In the genomic region with DNA sequence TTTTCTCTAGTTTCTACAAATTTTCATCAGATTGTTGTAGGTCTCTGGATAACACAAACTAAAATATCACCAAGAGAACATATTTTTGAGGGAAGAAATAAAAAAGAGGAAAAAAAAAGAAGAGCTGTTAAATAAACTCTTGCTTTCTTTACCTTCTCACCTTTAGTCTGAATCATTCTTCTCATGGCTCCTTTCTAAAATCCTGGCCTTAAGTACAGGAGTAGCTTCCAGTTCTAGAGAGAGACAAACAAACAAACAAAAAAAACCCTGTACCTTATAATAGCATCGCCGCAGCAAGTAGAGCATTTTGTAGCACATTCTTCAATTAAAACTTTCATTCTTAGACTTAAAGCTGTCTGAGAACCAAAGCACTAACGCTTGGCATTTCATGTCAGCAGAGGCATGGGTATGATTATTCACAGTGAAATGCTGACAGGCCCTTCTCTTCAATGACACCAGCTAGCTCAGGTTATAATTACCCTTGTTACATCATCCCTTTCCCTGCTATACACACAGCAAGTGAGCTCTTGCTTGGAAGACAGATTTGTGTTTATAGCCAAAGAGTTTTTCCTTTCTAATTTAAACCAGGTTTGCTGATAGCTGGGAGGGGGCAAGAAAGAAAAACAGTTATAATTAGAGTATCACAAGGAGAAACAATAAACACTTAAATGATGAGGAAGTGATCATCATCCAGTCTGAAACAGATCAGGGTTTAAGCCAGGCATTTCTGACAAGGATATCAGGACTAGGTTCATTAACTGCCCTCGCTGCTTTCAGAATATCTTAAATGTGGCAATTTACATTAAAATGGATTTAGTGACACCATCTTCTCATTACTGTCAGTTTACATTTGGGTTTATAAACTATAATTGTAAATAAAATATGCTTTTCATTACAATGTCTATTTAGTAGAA, we compare ENCODE assay signal across 1 cellular context.
TF ChIP-seq lines count a peak whose summit lies in the region.

No MANE protein-coding gene starts in this region.

TF ChIP-seq in HEK293, 187 proteins besides CTCF, POLR2A, EP300 and RAD21 (continued from another document and continues in another):
- no peak for TF ChIP-seq ZFP37 (tag by site-specific recombination; IDR thresholded peaks at IDR 0.05)
- TF ChIP-seq MEIS1 (CRISPR knock-in tag; IDR thresholded peaks at IDR 0.05; ENCODE audit: borderline replicate concordance) = no peak
- TF ChIP-seq, protein P1, sequence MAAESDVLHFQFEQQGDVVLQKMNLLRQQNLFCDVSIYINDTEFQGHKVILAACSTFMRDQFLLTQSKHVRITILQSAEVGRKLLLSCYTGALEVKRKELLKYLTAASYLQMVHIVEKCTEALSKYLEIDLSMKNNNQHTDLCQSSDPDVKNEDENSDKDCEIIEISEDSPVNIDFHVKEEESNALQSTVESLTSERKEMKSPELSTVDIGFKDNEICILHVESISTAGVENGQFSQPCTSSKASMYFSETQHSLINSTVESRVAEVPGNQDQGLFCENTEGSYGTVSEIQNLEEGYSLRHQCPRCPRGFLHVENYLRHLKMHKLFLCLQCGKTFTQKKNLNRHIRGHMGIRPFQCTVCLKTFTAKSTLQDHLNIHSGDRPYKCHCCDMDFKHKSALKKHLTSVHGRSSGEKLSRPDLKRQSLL (tag by site-specific recombination; IDR thresholded peaks at IDR 0.05) = no peak
- no peak for TF ChIP-seq ZNF624 (tag by site-specific recombination; IDR thresholded peaks at IDR 0.05)
- TF ChIP-seq ZNF292 (tag by site-specific recombination; IDR thresholded peaks at IDR 0.05; ENCODE audit: borderline replicate concordance, low read depth) = no peak
- TF ChIP-seq ZNF843 (tag by site-specific recombination; IDR thresholded peaks at IDR 0.05) = peak; percentile 75; the same call in 1 of the 2 replicates
- no peak for TF ChIP-seq ZNF701 (tag by site-specific recombination; IDR thresholded peaks at IDR 0.05)
- no peak for TF ChIP-seq ZNF792 (tag by site-specific recombination; IDR thresholded peaks at IDR 0.05)
- TF ChIP-seq ZNF311 (tag by site-specific recombination; IDR thresholded peaks at IDR 0.05; ENCODE audit: borderline replicate concordance) = no peak
- TF ChIP-seq FEZF1 (tag by site-specific recombination; IDR thresholded peaks at IDR 0.05) = peak; percentile 69
- peak; percentile 74 for TF ChIP-seq WT1 (tag by site-specific recombination; IDR thresholded peaks at IDR 0.05)
- TF ChIP-seq SP7 (tag by site-specific recombination; IDR thresholded peaks at IDR 0.05) = peak; percentile 99
- no peak for TF ChIP-seq ZNF48 (tag by site-specific recombination; IDR thresholded peaks at IDR 0.05)
- no peak for TF ChIP-seq ZSCAN23 (tag by site-specific recombination; IDR thresholded peaks at IDR 0.05)
- TF ChIP-seq, protein P2, sequence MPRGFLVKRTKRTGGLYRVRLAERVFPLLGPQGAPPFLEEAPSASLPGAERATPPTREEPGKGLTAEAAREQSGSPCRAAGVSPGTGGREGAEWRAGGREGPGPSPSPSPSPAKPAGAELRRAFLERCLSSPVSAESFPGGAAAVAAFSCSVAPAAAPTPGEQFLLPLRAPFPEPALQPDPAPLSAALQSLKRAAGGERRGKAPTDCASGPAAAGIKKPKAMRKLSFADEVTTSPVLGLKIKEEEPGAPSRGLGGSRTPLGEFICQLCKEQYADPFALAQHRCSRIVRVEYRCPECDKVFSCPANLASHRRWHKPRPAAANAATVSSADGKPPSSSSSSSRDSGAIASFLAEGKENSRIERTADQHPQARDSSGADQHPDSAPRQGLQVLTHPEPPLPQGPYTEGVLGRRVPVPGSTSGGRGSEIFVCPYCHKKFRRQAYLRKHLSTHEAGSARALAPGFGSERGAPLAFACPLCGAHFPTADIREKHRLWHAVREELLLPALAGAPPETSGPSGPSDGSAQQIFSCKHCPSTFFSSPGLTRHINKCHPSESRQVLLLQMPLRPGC (tag by site-specific recombination; IDR thresholded peaks at IDR 0.05) = peak; percentile 61
- TF ChIP-seq KLF7 (tag by site-specific recombination; IDR thresholded peaks at IDR 0.05; ENCODE audit: borderline replicate concordance) = no peak
- peak; percentile 62; the same call in 1 of the 2 replicates for TF ChIP-seq ZBTB21 (tag by site-specific recombination; IDR thresholded peaks at IDR 0.05)
- TF ChIP-seq REPIN1 (tag by site-specific recombination; IDR thresholded peaks at IDR 0.05; ENCODE audit: low read depth) = no peak; the same call in 1 of the 2 replicates
- TF ChIP-seq, protein P3, sequence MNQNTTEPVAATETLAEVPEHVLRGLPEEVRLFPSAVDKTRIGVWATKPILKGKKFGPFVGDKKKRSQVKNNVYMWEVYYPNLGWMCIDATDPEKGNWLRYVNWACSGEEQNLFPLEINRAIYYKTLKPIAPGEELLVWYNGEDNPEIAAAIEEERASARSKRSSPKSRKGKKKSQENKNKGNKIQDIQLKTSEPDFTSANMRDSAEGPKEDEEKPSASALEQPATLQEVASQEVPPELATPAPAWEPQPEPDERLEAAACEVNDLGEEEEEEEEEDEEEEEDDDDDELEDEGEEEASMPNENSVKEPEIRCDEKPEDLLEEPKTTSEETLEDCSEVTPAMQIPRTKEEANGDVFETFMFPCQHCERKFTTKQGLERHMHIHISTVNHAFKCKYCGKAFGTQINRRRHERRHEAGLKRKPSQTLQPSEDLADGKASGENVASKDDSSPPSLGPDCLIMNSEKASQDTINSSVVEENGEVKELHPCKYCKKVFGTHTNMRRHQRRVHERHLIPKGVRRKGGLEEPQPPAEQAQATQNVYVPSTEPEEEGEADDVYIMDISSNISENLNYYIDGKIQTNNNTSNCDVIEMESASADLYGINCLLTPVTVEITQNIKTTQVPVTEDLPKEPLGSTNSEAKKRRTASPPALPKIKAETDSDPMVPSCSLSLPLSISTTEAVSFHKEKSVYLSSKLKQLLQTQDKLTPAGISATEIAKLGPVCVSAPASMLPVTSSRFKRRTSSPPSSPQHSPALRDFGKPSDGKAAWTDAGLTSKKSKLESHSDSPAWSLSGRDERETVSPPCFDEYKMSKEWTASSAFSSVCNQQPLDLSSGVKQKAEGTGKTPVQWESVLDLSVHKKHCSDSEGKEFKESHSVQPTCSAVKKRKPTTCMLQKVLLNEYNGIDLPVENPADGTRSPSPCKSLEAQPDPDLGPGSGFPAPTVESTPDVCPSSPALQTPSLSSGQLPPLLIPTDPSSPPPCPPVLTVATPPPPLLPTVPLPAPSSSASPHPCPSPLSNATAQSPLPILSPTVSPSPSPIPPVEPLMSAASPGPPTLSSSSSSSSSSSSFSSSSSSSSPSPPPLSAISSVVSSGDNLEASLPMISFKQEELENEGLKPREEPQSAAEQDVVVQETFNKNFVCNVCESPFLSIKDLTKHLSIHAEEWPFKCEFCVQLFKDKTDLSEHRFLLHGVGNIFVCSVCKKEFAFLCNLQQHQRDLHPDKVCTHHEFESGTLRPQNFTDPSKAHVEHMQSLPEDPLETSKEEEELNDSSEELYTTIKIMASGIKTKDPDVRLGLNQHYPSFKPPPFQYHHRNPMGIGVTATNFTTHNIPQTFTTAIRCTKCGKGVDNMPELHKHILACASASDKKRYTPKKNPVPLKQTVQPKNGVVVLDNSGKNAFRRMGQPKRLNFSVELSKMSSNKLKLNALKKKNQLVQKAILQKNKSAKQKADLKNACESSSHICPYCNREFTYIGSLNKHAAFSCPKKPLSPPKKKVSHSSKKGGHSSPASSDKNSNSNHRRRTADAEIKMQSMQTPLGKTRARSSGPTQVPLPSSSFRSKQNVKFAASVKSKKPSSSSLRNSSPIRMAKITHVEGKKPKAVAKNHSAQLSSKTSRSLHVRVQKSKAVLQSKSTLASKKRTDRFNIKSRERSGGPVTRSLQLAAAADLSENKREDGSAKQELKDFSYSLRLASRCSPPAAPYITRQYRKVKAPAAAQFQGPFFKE (tag by site-specific recombination; IDR thresholded peaks at IDR 0.05; ENCODE audit: borderline replicate concordance) = no peak
- peak; percentile 43; the same call in 1 of the 2 replicates for TF ChIP-seq BCL6B (tag by site-specific recombination; IDR thresholded peaks at IDR 0.05)
- peak; percentile 80; the same call in 1 of the 2 replicates for TF ChIP-seq ZNF324 (tag by site-specific recombination; IDR thresholded peaks at IDR 0.05)
- TF ChIP-seq ZNF423 (tag by site-specific recombination; IDR thresholded peaks at IDR 0.05) = no peak
- TF ChIP-seq ZNF530 (tag by site-specific recombination; IDR thresholded peaks at IDR 0.05; ENCODE audit: low read depth) = no peak
- 0 out of 2 replicates have a peak, but pooled peaks have one; percentile 24 for TF ChIP-seq KLF10 (tag by site-specific recombination; IDR thresholded peaks at IDR 0.05)
- TF ChIP-seq, protein P4, sequence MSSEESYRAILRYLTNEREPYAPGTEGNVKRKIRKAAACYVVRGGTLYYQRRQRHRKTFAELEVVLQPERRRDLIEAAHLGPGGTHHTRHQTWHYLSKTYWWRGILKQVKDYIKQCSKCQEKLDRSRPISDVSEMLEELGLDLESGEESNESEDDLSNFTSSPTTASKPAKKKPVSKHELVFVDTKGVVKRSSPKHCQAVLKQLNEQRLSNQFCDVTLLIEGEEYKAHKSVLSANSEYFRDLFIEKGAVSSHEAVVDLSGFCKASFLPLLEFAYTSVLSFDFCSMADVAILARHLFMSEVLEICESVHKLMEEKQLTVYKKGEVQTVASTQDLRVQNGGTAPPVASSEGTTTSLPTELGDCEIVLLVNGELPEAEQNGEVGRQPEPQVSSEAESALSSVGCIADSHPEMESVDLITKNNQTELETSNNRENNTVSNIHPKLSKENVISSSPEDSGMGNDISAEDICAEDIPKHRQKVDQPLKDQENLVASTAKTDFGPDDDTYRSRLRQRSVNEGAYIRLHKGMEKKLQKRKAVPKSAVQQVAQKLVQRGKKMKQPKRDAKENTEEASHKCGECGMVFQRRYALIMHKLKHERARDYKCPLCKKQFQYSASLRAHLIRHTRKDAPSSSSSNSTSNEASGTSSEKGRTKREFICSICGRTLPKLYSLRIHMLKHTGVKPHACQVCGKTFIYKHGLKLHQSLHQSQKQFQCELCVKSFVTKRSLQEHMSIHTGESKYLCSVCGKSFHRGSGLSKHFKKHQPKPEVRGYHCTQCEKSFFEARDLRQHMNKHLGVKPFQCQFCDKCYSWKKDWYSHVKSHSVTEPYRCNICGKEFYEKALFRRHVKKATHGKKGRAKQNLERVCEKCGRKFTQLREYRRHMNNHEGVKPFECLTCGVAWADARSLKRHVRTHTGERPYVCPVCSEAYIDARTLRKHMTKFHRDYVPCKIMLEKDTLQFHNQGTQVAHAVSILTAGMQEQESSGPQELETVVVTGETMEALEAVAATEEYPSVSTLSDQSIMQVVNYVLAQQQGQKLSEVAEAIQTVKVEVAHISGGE (tag by site-specific recombination; conservative IDR thresholded peaks at IDR 0.05; ENCODE audit: low read depth) = no peak
- no peak for TF ChIP-seq ZNF2 (tag by site-specific recombination; IDR thresholded peaks at IDR 0.05)
- peak; percentile 39; the same call in 1 of the 2 replicates for TF ChIP-seq ZBTB44 (tag by site-specific recombination; IDR thresholded peaks at IDR 0.05)
- no peak for TF ChIP-seq ZNF169 (tag by site-specific recombination; IDR thresholded peaks at IDR 0.05)
- no peak for TF ChIP-seq ZNF19 (tag by site-specific recombination; IDR thresholded peaks at IDR 0.05; ENCODE audit: low read depth)
- TF ChIP-seq MZF1 (tag by site-specific recombination; IDR thresholded peaks at IDR 0.05; ENCODE audit: borderline replicate concordance) = 0 out of 2 replicates have a peak, but pooled peaks have one; percentile 18
- TF ChIP-seq ZNF629 (tag by site-specific recombination; IDR thresholded peaks at IDR 0.05) = peak; percentile 91
- TF ChIP-seq, protein P5, sequence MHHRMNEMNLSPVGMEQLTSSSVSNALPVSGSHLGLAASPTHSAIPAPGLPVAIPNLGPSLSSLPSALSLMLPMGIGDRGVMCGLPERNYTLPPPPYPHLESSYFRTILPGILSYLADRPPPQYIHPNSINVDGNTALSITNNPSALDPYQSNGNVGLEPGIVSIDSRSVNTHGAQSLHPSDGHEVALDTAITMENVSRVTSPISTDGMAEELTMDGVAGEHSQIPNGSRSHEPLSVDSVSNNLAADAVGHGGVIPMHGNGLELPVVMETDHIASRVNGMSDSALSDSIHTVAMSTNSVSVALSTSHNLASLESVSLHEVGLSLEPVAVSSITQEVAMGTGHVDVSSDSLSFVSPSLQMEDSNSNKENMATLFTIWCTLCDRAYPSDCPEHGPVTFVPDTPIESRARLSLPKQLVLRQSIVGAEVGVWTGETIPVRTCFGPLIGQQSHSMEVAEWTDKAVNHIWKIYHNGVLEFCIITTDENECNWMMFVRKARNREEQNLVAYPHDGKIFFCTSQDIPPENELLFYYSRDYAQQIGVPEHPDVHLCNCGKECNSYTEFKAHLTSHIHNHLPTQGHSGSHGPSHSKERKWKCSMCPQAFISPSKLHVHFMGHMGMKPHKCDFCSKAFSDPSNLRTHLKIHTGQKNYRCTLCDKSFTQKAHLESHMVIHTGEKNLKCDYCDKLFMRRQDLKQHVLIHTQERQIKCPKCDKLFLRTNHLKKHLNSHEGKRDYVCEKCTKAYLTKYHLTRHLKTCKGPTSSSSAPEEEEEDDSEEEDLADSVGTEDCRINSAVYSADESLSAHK (tag by site-specific recombination; IDR thresholded peaks at IDR 0.05) = peak; percentile 65
- TF ChIP-seq HOXA7 (CRISPR knock-in tag; IDR thresholded peaks at IDR 0.05; ENCODE audit: borderline replicate concordance) = no peak
- TF ChIP-seq ZNF239 (tag by site-specific recombination; IDR thresholded peaks at IDR 0.05) = no peak
- TF ChIP-seq GLIS1 (tag by site-specific recombination; IDR thresholded peaks at IDR 0.05) = no peak
